In genomic region chr7:94655884-94656657, GRCh38 we compare ENCODE assay signal across 8 cellular contexts. TPM values are rescaled to one million over a fixed set of nuclear protein-coding genes. Genes with fewer than 3 reads are reported as not detected.
A peak's percentile ranks its signal among the peaks of the same experiment; 100 is the strongest.
DNase-seq lines count a peak whose midpoint lies in the region; ATAC-seq, FAIRE-seq and TF ChIP-seq lines count a peak whose summit lies in the region.

Gene SGCE (minus strand): TSS chr7:94656133. CDS start chr7:94656098, 35 bp downstream.

- ATAC-seq in stimulated activated naive CD8-positive, alpha-beta T cell treated with anti-CD3 and anti-CD28 coated beads, Interleukin-15, amount 100 ng/mL, for 72 hours = no peak
- no peak for ATAC-seq in HG03135 (IDR thresholded peaks at IDR 0.05; ENCODE audit: unreplicated experiment)

- H3K27me3 Mint-ChIP-seq in stimulated activated naive CD8-positive, alpha-beta T cell treated with anti-CD3 and anti-CD28 coated beads, Interleukin-15, amount 100 ng/mL, for 72 hours = peaks cover 41% of the 10 kb centered on the region

- H3K36me3 ChIP-seq in HEK293 (ENCODE audit: control insufficient read depth in 2 of 2, insufficient read depth in 1 of 2, low read length in 2 of 2) = no peaks in the 10 kb centered on the region

- H3K4me3 ChIP-seq in HEK293 (ENCODE audit: low read depth, low read length) = peak within 1 kb of the TSS; percentile 86

- POLR2A ChIA-PET in HEK293 (lab: Yijun Ruan, JAX) = interaction anchor here (0.6 to 1.4 kb wide), 5 partner anchors 207 to 288 kb away, joined by 3 to 4 read pairs (median 3); no protein-coding TSS in a partner anchor

- CTCF ChIA-PET in HEK293 (lab: Yijun Ruan, JAX) = interaction anchor here (0.6 to 1.9 kb wide), 7 partner anchors 9 to 543 kb away, joined by 3 to 8 read pairs (median 3); no protein-coding TSS in a partner anchor

- H3K4me3 Mint-ChIP-seq in stimulated activated naive CD8-positive, alpha-beta T cell treated with anti-CD3 and anti-CD28 coated beads, Interleukin-15, amount 100 ng/mL, for 72 hours = peak within 1 kb of the TSS; percentile 87

- no peak for FAIRE-seq in D721Med (lab: Jason Lieb, UNC)

- H3K27ac Mint-ChIP-seq in stimulated activated naive CD8-positive, alpha-beta T cell treated with anti-CD3 and anti-CD28 coated beads, Interleukin-15, amount 100 ng/mL, for 72 hours = no peak within 1 kb of the TSS

- H3K27ac ChIP-seq in HEK293 (ENCODE audit: extremely low read depth, low read depth, low read length) = peak within 1 kb of the TSS; percentile 92

- TF ChIP-seq POLR2A in erythroblast (IDR thresholded peaks at IDR 0.05; ENCODE audit: low read length) = no peak

- peaks cover 25% of the 10 kb centered on the region for H3K4me1 Mint-ChIP-seq in stimulated activated naive CD8-positive, alpha-beta T cell treated with anti-CD3 and anti-CD28 coated beads, Interleukin-15, amount 100 ng/mL, for 72 hours

- no peaks in the 10 kb centered on the region for H3K9me3 ChIP-seq in HEK293 (ENCODE audit: control insufficient read depth, insufficient read depth, low read depth, low read length)

- peaks cover 20% of the 10 kb centered on the region for H3K4me1 ChIP-seq in HEK293 (ENCODE audit: control insufficient read depth, insufficient read depth, low read length)

- TF ChIP-seq CTCF in D721Med (IDR thresholded peaks at IDR 0.05; ENCODE audit: insufficient read depth, missing control alignments) (peak; percentile 47), HEK293 (tag by site-specific recombination; IDR thresholded peaks at IDR 0.05) (peak; percentile 55; the same call in 1 of the 2 replicates)

- H3K9me3 Mint-ChIP-seq in stimulated activated naive CD8-positive, alpha-beta T cell treated with anti-CD3 and anti-CD28 coated beads, Interleukin-15, amount 100 ng/mL, for 72 hours = no peaks in the 10 kb centered on the region

- DNase-seq in D721Med (ENCODE audit: insufficient read length, low spot score) (no peak), NCI-H460 (ENCODE audit: extremely low read depth, low read depth) (peak; percentile 33), activated T-cell treated with anti-CD3 and anti-CD28 coated beads for 4 hours (peak; percentile 13), erythroblast (lab: John Stamatoyannopoulos, UW) (peak; percentile 45 to 57), middle frontal gyrus (ENCODE audit: extremely low spot score, low spot score) (peak; percentile 60)
- DNase-seq in stimulated activated naive CD8-positive, alpha-beta T cell treated with anti-CD3 and anti-CD28 coated beads, Interleukin-15, amount 100 ng/mL, for 72 hours = peak; percentile 32 to 50

TF ChIP-seq in HEK293, 187 proteins besides CTCF, POLR2A, EP300 and RAD21 (continues in another document):
- TF ChIP-seq ZNF677 (tag by site-specific recombination; IDR thresholded peaks at IDR 0.05) = no peak
- TF ChIP-seq ZBTB49 (tag by site-specific recombination; IDR thresholded peaks at IDR 0.05; ENCODE audit: low read depth) = no peak
- TF ChIP-seq PRDM2 (tag by site-specific recombination; IDR thresholded peaks at IDR 0.05; ENCODE audit: borderline replicate concordance) = no peak
- no peak for TF ChIP-seq ZNF16 (tag by site-specific recombination; IDR thresholded peaks at IDR 0.05; ENCODE audit: low read depth)
- no peak for TF ChIP-seq ZNF514 (tag by site-specific recombination; IDR thresholded peaks at IDR 0.05)
- TF ChIP-seq BCL11B (tag by site-specific recombination; IDR thresholded peaks at IDR 0.05; ENCODE audit: low read depth) = peak; percentile 58; the same call in 1 of the 2 replicates
- no peak for TF ChIP-seq ZNF621 (tag by site-specific recombination; IDR thresholded peaks at IDR 0.05)
- TF ChIP-seq ZNF19 (tag by site-specific recombination; IDR thresholded peaks at IDR 0.05; ENCODE audit: low read depth) = no peak
- TF ChIP-seq ZNF223 (tag by site-specific recombination; IDR thresholded peaks at IDR 0.05) = peak; percentile 82
- TF ChIP-seq ZNF404 (tag by site-specific recombination; IDR thresholded peaks at IDR 0.05) = no peak
- TF ChIP-seq ZNF791 (tag by site-specific recombination; IDR thresholded peaks at IDR 0.05) = no peak
- TF ChIP-seq YY2 (tag by site-specific recombination; IDR thresholded peaks at IDR 0.05) = no peak
- TF ChIP-seq ZNF529 (tag by site-specific recombination; IDR thresholded peaks at IDR 0.05; ENCODE audit: insufficient replicate concordance) = peak; percentile 94
- peak; percentile 82 for TF ChIP-seq ZNF843 (tag by site-specific recombination; IDR thresholded peaks at IDR 0.05)
- TF ChIP-seq MYNN (tag by site-specific recombination; IDR thresholded peaks at IDR 0.05; ENCODE audit: borderline replicate concordance) = no peak
- no peak for TF ChIP-seq ZNF585B (tag by site-specific recombination; IDR thresholded peaks at IDR 0.05)
- no peak for TF ChIP-seq PRDM4 (tag by site-specific recombination; IDR thresholded peaks at IDR 0.05)
- TF ChIP-seq ZNF423 (tag by site-specific recombination; IDR thresholded peaks at IDR 0.05) = no peak

RNA-seq across cellular contexts. Expression of gene SGCE, which starts in this region (rescaled TPM):
- 7.8 and 9.5 TPM in 2 replicates for total RNA-seq in NCI-H460 (2014; rRNA removed; shearing (Covaris generic))
- 3.1 and 3.6 TPM in 2 replicates for polyA plus RNA-seq in NCI-H460 (2014; cell fraction: nucleus; rRNA removed)
